Comparison of ENCODE assay signal across 18 cellular contexts in the genomic region with DNA sequence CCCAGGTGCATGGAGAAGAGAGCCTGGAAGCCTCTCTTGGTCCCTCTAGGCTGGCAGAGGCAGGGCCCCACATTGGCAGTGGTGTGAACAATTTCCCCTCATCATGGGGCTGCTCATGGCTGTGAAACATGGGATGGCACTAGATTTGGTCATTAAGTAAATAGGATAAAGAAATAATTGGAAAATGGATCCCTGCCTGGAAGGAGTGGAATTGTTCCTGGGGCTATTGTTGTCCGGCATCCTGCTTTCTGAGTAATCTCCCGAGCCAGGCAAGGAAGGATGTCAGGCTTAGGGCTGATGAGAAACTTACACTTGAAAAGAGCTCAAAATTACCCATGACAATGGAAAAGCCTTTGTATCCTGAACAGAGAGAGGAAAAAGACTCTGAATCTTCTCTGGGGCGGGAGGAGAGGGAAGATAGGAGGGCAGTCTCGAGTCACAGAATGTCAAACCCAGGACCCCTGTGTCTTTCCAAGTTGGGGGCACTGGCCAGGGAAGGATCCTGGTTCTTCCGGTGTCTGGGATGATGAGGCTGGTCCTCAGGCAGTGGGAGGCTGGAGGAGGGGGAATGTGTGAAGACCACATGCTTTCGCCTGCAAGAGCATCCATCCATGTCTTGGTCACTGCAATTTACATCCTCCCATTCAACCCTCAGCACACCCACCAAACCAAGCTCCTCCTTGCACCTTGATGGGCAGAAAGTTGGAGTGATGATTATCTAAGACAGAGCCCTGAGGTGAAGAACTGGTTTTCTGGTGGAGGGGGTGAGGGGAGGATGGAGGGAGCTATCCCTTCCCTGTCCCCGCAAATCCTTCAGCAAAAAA. TPM values are rescaled to one million over a fixed set of nuclear protein-coding genes. Genes with fewer than 3 reads are reported as not detected.
DNase-seq lines count a peak whose midpoint lies in the region; ATAC-seq, FAIRE-seq and TF ChIP-seq lines count a peak whose summit lies in the region.
"Had no signal": no experiment of that assay in that cellular context is flagged by ENCODE, and none has a peak within 500 bp of the region (broad histone marks: within the 10 kb centered on the region; RNA-seq: fewer than 3 reads in every experiment).

No MANE protein-coding gene starts in this region.

- peak overlapping the region; percentile 16; the same call in 1 of the 2 replicates for H3K4ac ChIP-seq in IMR-90 (ENCODE audit: low read depth, low read length)

- peaks cover 18% of the 10 kb centered on the region for H3K27me3 ChIP-seq in IMR-90 (ENCODE audit: control insufficient read depth, insufficient read depth, low read length)
- H3K27me3 ChIP-seq: SJSA1, tibial nerve had no signal

- no peak overlapping the region for H3K27ac Mint-ChIP-seq in stimulated activated naive CD8-positive, alpha-beta T cell treated with anti-CD3 and anti-CD28 coated beads, Interleukin-15, amount 100 ng/mL, for 72 hours
- no peak overlapping the region for H3K27ac Mint-ChIP-seq in progenitor cell of endocrine pancreas
- H3K27ac Mint-ChIP-seq: activated naive CD8-positive, alpha-beta T cell treated with anti-CD3 and anti-CD28 coated beads for 36 hours; naive thymus-derived CD4-positive, alpha-beta T cell had no signal

- H3K36me3 Mint-ChIP-seq in progenitor cell of endocrine pancreas (ENCODE audit: insufficient read depth) = no peaks in the 10 kb centered on the region
- H3K36me3 Mint-ChIP-seq: activated naive CD8-positive, alpha-beta T cell treated with anti-CD3 and anti-CD28 coated beads for 36 hours; naive thymus-derived CD4-positive, alpha-beta T cell had no signal

- H2BK20ac ChIP-seq in IMR-90 (ENCODE audit: low read depth, low read length) = peak overlapping the region; percentile 18; the same call in 1 of the 2 replicates

- no TSS peak for BruUV-seq in IMR-90 (replicated peaks; lab: Mats Ljungman, UMichigan)

- TF ChIP-seq CTCF in IMR-90 (conservative IDR thresholded peaks at IDR 0.05; ENCODE audit: low read depth, low read length) (no peak), progenitor cell of endocrine pancreas (IDR thresholded peaks at IDR 0.05; ENCODE audit: unreplicated experiment) (no peak)

- H3K4me3 Mint-ChIP-seq in stimulated activated naive CD8-positive, alpha-beta T cell treated with anti-CD3 and anti-CD28 coated beads, Interleukin-15, amount 100 ng/mL, for 72 hours = no peak overlapping the region
- H3K4me3 Mint-ChIP-seq in progenitor cell of endocrine pancreas (ENCODE audit: low read depth) = no peak overlapping the region
- H3K4me3 Mint-ChIP-seq: activated naive CD8-positive, alpha-beta T cell treated with anti-CD3 and anti-CD28 coated beads for 36 hours; naive thymus-derived CD4-positive, alpha-beta T cell had no signal

- no peaks in the 10 kb centered on the region for H3K36me3 ChIP-seq in IMR-90 (ENCODE audit: control insufficient read depth, insufficient read depth, low read length)
- H3K36me3 ChIP-seq: SJSA1, tibial nerve had no signal

- WGBS in IMR-90 (ENCODE audit: extremely low coverage in 2 of 2, insufficient read length in 1 of 2), 2 experiments = 50% methylated on average over 2 of the region's 7 CpGs; no CpG with 5 or more reads in 1 of the 2 experiments

- dilution Hi-C loops in IMR-90 (cut with HindIII; ENCODE audit: low sequenced_read_pairs, unreplicated experiment) = no loop called here

- H3K4me1 ChIP-seq in IMR-90 (ENCODE audit: control insufficient read depth, insufficient read depth, low read length) = peaks cover 18% of the 10 kb centered on the region

- peak overlapping the region; percentile 46; the same call in 1 of the 2 replicates for H2BK120ac ChIP-seq in IMR-90 (ENCODE audit: low read depth, low read length)

- H2BK5ac ChIP-seq in IMR-90 (ENCODE audit: low read depth, low read length, poor library complexity, severe bottlenecking) = no peak overlapping the region

- H2AK9ac ChIP-seq in IMR-90 (replicated peaks; ENCODE audit: low read depth, low read length, poor library complexity) = no peak overlapping the region

- no peak overlapping the region for H3K56ac ChIP-seq in IMR-90 (ENCODE audit: extremely low read depth, insufficient read depth, low read length)

- no peak for FAIRE-seq in H54 (lab: Jason Lieb, UNC)

- H3K9me3 ChIP-seq in IMR-90 (ENCODE audit: control insufficient read depth, insufficient read depth, low read length) = no peaks in the 10 kb centered on the region
- H3K9me3 ChIP-seq: SJSA1, tibial nerve had no signal

- peak overlapping the region; percentile 39 for H4K91ac ChIP-seq in IMR-90 (ENCODE audit: insufficient read depth, low read depth, low read length)

- no peak overlapping the region for H2AFZ ChIP-seq in IMR-90 (replicated peaks; ENCODE audit: low read length, poor library complexity)

- no peak overlapping the region for H4K5ac ChIP-seq in IMR-90 (ENCODE audit: low read depth, low read length)

- H3K79me1 ChIP-seq in IMR-90 (ENCODE audit: low read depth in 1 of 2, low read length in 2 of 2) = no peaks in the 10 kb centered on the region

- no peak overlapping the region for H3K4me3 ChIP-seq in IMR-90 (ENCODE audit: insufficient read depth, low read depth, low read length)
- H3K4me3 ChIP-seq: SJSA1, tibial nerve had no signal

- POLR2A ChIA-PET in IMR-90 (lab: Charles Lee; ENCODE audit: unreplicated experiment) = no interaction called here

- H3K14ac ChIP-seq in IMR-90 (replicated peaks; ENCODE audit: low read depth, low read length) = no peak overlapping the region

- peaks cover 43% of the 10 kb centered on the region for H3K27me3 Mint-ChIP-seq in stimulated activated naive CD8-positive, alpha-beta T cell treated with anti-CD3 and anti-CD28 coated beads, Interleukin-15, amount 100 ng/mL, for 72 hours
- H3K27me3 Mint-ChIP-seq in progenitor cell of endocrine pancreas = peaks cover 2% of the 10 kb centered on the region

- H3K9me3 Mint-ChIP-seq in stimulated activated naive CD8-positive, alpha-beta T cell treated with anti-CD3 and anti-CD28 coated beads, Interleukin-15, amount 100 ng/mL, for 72 hours = no peaks in the 10 kb centered on the region
- H3K9me3 Mint-ChIP-seq in progenitor cell of endocrine pancreas (ENCODE audit: low read depth) = no peaks in the 10 kb centered on the region
- H3K9me3 Mint-ChIP-seq: activated naive CD8-positive, alpha-beta T cell treated with anti-CD3 and anti-CD28 coated beads for 36 hours had no signal

- CTCF ChIA-PET in IMR-90 (lab: Yijun Ruan, JAX) = interaction anchor here (1.1 kb wide), 1 partner anchor 23 kb away, joined by 3 read pairs; no protein-coding TSS in a partner anchor

- H2AK5ac ChIP-seq in IMR-90 (ENCODE audit: low read depth, low read length) = no peak overlapping the region

- H3K9ac ChIP-seq in IMR-90 (ENCODE audit: low read depth, low read length) = no peak overlapping the region

- H3K18ac ChIP-seq in IMR-90 (ENCODE audit: low read depth, low read length) = 0 out of 2 replicates have a peak overlapping the region, but pooled peaks have one; percentile 24

- no peak overlapping the region; a peak in 1 of 4 replicates for H4K8ac ChIP-seq in IMR-90 (ENCODE audit: low read depth in 2 of 2, low read length in 2 of 2)

- no peak overlapping the region; the same call in 2 of the 3 replicates for H2BK15ac ChIP-seq in IMR-90 (ENCODE audit: low read depth, low read length)

- no peak for TF ChIP-seq RAD21 in IMR-90 (IDR thresholded peaks at IDR 0.05; ENCODE audit: low read length)

- no peaks in the 10 kb centered on the region for H3K4me1 Mint-ChIP-seq in stimulated activated naive CD8-positive, alpha-beta T cell treated with anti-CD3 and anti-CD28 coated beads, Interleukin-15, amount 100 ng/mL, for 72 hours
- peaks cover 31% of the 10 kb centered on the region for H3K4me1 Mint-ChIP-seq in progenitor cell of endocrine pancreas (ENCODE audit: low read depth)
- H3K4me1 Mint-ChIP-seq: activated naive CD8-positive, alpha-beta T cell treated with anti-CD3 and anti-CD28 coated beads for 36 hours; naive thymus-derived CD4-positive, alpha-beta T cell had no signal

- no peak overlapping the region for H3K23ac ChIP-seq in IMR-90 (ENCODE audit: low read depth, low read length)

- TF ChIP-seq POLR2A in IMR-90 (IDR thresholded peaks at IDR 0.05; ENCODE audit: low read depth, low read length) (no peak), H54 (IDR thresholded peaks at IDR 0.05; ENCODE audit: low read depth, low read length) (no peak)

- in situ Hi-C loops in IMR-90 (cut with MboI; ENCODE audit: low sequenced_read_pairs) = no loop called here

- intact Hi-C loops in IMR-90 (cut with micrococcal nuclease) = no loop called here

- no peaks in the 10 kb centered on the region for H4K20me1 ChIP-seq in IMR-90 (ENCODE audit: insufficient read depth, low read length)

- ATAC-seq in IMR-90 (ENCODE audit: low read depth) = no peak
- no peak for ATAC-seq in stimulated activated naive CD8-positive, alpha-beta T cell treated with anti-CD3 and anti-CD28 coated beads, Interleukin-15, amount 100 ng/mL, for 72 hours
- ATAC-seq in HG02973 (IDR thresholded peaks at IDR 0.05; ENCODE audit: unreplicated experiment) = no peak
- ATAC-seq: left colon; naive thymus-derived CD4-positive, alpha-beta T cell had no signal

- no peaks in the 10 kb centered on the region for H3K9me1 ChIP-seq in IMR-90 (ENCODE audit: insufficient read depth, low read length)

- H3K27ac ChIP-seq in IMR-90 (ENCODE audit: insufficient read depth, low read length) = no peak overlapping the region
- H3K27ac ChIP-seq: SJSA1, tibial nerve had no signal

- no peak overlapping the region; the same call in 1 of the 2 replicates for H3K4me2 ChIP-seq in IMR-90 (ENCODE audit: low read depth, low read length)

- DNase-seq in AG20443 (ENCODE audit: low spot score) (peak; percentile 65), IMR-90 (no peak), dedifferentiated amniotic fluid mesenchymal stem cell (ENCODE audit: extremely low spot score) (peak; percentile 20), iPS-NIHi7 (ENCODE audit: extremely low spot score) (peak; percentile 57), H54 (ENCODE audit: insufficient read length, low spot score) (no peak), progenitor cell of endocrine pancreas (ENCODE audit: low spot score, unreplicated experiment) (no peak)
- DNase-seq in stimulated activated naive CD8-positive, alpha-beta T cell treated with anti-CD3 and anti-CD28 coated beads, Interleukin-15, amount 100 ng/mL, for 72 hours = no peak
- DNase-seq: activated CD4-positive, alpha-beta T cell treated with anti-CD3 and anti-CD28 coated beads for 48 hours; activated naive CD8-positive, alpha-beta T cell treated with anti-CD3 and anti-CD28 coated beads for 36 hours; central memory CD4-positive, alpha-beta T cell; naive thymus-derived CD4-positive, alpha-beta T cell; NCI-H1105 treated with DMSO at 0.1 percent for 48 hours; NCI-H226; stimulated activated CD4-positive, alpha-beta T cell treated with anti-CD3 and anti-CD28 coated beads, Interleukin-1b, Interleukin-23, amount 100 ng/mL, for 48 hours had no signal

RNA-seq across cellular contexts. Expression of a gene that starts 27.1 kb away (rescaled TPM):
- total RNA-seq in IMR-90 (2012; rRNA removed) (18.9 and 19.4 TPM in 2 replicates), progenitor cell of endocrine pancreas (3.9 and 6.8 TPM in 2 replicates)
- polyA plus RNA-seq in IMR-90 (2012; rRNA removed) = 43.9 and 46.6 TPM in 2 replicates
- 19.1 and 50.3 TPM in 2 replicates for polyA plus RNA-seq in IMR-90 (2012; cell fraction: cytosol; rRNA removed)
- 35.5 and 93.9 TPM in 2 replicates for polyA plus RNA-seq in IMR-90 (2012; cell fraction: nucleus; rRNA removed; ENCODE audit: low replicate concordance)
- polyA plus RNA-seq: naive thymus-derived CD4-positive, alpha-beta T cell had no signal

RNA-seq across cellular contexts. Expression of a gene that starts 38.0 kb away (rescaled TPM):
- not detected in 2 replicates for total RNA-seq in IMR-90 (2012; rRNA removed)
- polyA plus RNA-seq in IMR-90 (2012; rRNA removed) = not detected in 2 replicates
- not detected in 2 replicates for polyA plus RNA-seq in IMR-90 (2012; cell fraction: cytosol; rRNA removed)
- polyA plus RNA-seq in IMR-90 (2012; cell fraction: nucleus; rRNA removed; ENCODE audit: low replicate concordance) = not detected in 2 replicates
- 0.14 and 0.24 TPM in 2 replicates for total RNA-seq in progenitor cell of endocrine pancreas
- total RNA-seq: activated naive CD8-positive, alpha-beta T cell treated with anti-CD3 and anti-CD28 coated beads for 36 hours; left colon; naive thymus-derived CD4-positive, alpha-beta T cell; SJSA1; tibial nerve had no signal
- polyA plus RNA-seq: naive thymus-derived CD4-positive, alpha-beta T cell had no signal

Comparison
In these comparisons a context has a peak if more than half of its experiments do, and no peak if none do; other contexts are left out.
1. DNase-seq: peak in AG20443 (single experiment), dedifferentiated amniotic fluid mesenchymal stem cell (single experiment) and iPS-NIHi7 (single experiment); none in IMR-90 (single experiment), H54 (single experiment), stimulated activated naive CD8-positive, alpha-beta T cell treated with anti-CD3 and anti-CD28 coated beads, Interleukin-15, amount 100 ng/mL, for 72 hours (0 of 2) and progenitor cell of endocrine pancreas (single experiment).